Comparison of ENCODE assay signal across 8 cellular contexts in genomic region chr4:183504064-183504929, GRCh38.
DNase-seq lines count a peak whose midpoint lies in the region; ATAC-seq and TF ChIP-seq lines count a peak whose summit lies in the region.

No MANE protein-coding gene starts in this region.

- no peaks in the 10 kb centered on the region for H3K9me3 Mint-ChIP-seq in activated T-cell treated with anti-CD3 and anti-CD28 coated beads, Interleukin-2, amount 50 U/mL, for 24 hours

- H3K4me1 Mint-ChIP-seq in activated T-cell treated with anti-CD3 and anti-CD28 coated beads, Interleukin-2, amount 50 U/mL, for 24 hours (ENCODE audit: low read depth) = peaks cover 46% of the 10 kb centered on the region

- TF ChIP-seq POLR2A in erythroblast (IDR thresholded peaks at IDR 0.05; ENCODE audit: low read length) = peak; percentile 86

- no peaks in the 10 kb centered on the region for H3K27me3 Mint-ChIP-seq in activated T-cell treated with anti-CD3 and anti-CD28 coated beads, Interleukin-2, amount 50 U/mL, for 24 hours

- no peak for TF ChIP-seq EP300 in Ishikawa (IDR thresholded peaks at IDR 0.05; ENCODE audit: borderline replicate concordance)

- ATAC-seq in GM21576 (IDR thresholded peaks at IDR 0.05; ENCODE audit: unreplicated experiment) = peak; percentile 64

- H3K9ac ChIP-seq in muscle layer of colon (ENCODE audit: low read length) = peak overlapping the region; percentile 58

- no peaks in the 10 kb centered on the region for H3K9me3 ChIP-seq in muscle layer of colon (ENCODE audit: low read length)

- peak overlapping the region; percentile 96 for H3K27ac ChIP-seq in muscle layer of colon (ENCODE audit: low read depth, low read length)

- H3K4me3 Mint-ChIP-seq in activated T-cell treated with anti-CD3 and anti-CD28 coated beads, Interleukin-2, amount 50 U/mL, for 24 hours = peak overlapping the region; percentile 94

- DNase-seq in DMS153 treated with DMSO at 0.1 percent for 48 hours (lab: John Stamatoyannopoulos, UW; ENCODE audit: unreplicated experiment) = peak; percentile 94
- peak; percentile 70 for DNase-seq in OCI-M2 (lab: John Stamatoyannopoulos, UW; ENCODE audit: unreplicated experiment)
- peak; percentile 100 for DNase-seq in activated T-cell treated with anti-CD3 and anti-CD28 coated beads, Interleukin-2, amount 50 U/mL, for 24 hours
- peak; percentile 97 to 99 for DNase-seq in erythroblast (lab: John Stamatoyannopoulos, UW)
- DNase-seq in stimulated activated CD8-positive, alpha-beta memory T cell treated with anti-CD3 and anti-CD28 coated beads, Interleukin-7, amount 100 ng/mL, for 24 hours (ENCODE audit: low read depth) = peak; percentile 98

- H3K4me1 ChIP-seq in muscle layer of colon (ENCODE audit: insufficient read depth, low read length) = peaks cover 15% of the 10 kb centered on the region

- peak; percentile 37; the same call in 1 of the 2 replicates for TF ChIP-seq RAD21 in Ishikawa (IDR thresholded peaks at IDR 0.05; ENCODE audit: low read depth)

- no peaks in the 10 kb centered on the region for H3K36me3 ChIP-seq in muscle layer of colon (ENCODE audit: insufficient read depth, low read length)

- H3K27ac Mint-ChIP-seq in activated T-cell treated with anti-CD3 and anti-CD28 coated beads, Interleukin-2, amount 50 U/mL, for 24 hours = peak overlapping the region; percentile 95

- peak overlapping the region; percentile 72 to 99 for H3K4me3 ChIP-seq in muscle layer of colon (ENCODE audit: low read depth in 1 of 2, low read length in 2 of 2)

- no peaks in the 10 kb centered on the region for H3K27me3 ChIP-seq in muscle layer of colon (ENCODE audit: control insufficient read depth in 1 of 2, insufficient read depth in 2 of 2, low read length in 2 of 2)

- H3K36me3 Mint-ChIP-seq in activated T-cell treated with anti-CD3 and anti-CD28 coated beads, Interleukin-2, amount 50 U/mL, for 24 hours (ENCODE audit: low read depth) = peaks cover 8% of the 10 kb centered on the region

TF ChIP-seq in Ishikawa, 13 proteins besides CTCF, POLR2A, EP300 and RAD21:
- 0 out of 2 replicates have a peak, but pooled peaks have one; percentile 22 for TF ChIP-seq FOXM1 (IDR thresholded peaks at IDR 0.05; ENCODE audit: borderline replicate concordance, low read depth)
- no peak for TF ChIP-seq YY1 (IDR thresholded peaks at IDR 0.05; ENCODE audit: low read depth)
- peak; percentile 26; the same call in 1 of the 2 replicates for TF ChIP-seq CREB1 (IDR thresholded peaks at IDR 0.05; ENCODE audit: low read depth)
- peak; percentile 42 for TF ChIP-seq TCF12 (IDR thresholded peaks at IDR 0.05; ENCODE audit: low read depth)
- 0 out of 2 replicates have a peak, but pooled peaks have one; percentile 2 for TF ChIP-seq TEAD4 (IDR thresholded peaks at IDR 0.05)
- TF ChIP-seq, protein P1, sequence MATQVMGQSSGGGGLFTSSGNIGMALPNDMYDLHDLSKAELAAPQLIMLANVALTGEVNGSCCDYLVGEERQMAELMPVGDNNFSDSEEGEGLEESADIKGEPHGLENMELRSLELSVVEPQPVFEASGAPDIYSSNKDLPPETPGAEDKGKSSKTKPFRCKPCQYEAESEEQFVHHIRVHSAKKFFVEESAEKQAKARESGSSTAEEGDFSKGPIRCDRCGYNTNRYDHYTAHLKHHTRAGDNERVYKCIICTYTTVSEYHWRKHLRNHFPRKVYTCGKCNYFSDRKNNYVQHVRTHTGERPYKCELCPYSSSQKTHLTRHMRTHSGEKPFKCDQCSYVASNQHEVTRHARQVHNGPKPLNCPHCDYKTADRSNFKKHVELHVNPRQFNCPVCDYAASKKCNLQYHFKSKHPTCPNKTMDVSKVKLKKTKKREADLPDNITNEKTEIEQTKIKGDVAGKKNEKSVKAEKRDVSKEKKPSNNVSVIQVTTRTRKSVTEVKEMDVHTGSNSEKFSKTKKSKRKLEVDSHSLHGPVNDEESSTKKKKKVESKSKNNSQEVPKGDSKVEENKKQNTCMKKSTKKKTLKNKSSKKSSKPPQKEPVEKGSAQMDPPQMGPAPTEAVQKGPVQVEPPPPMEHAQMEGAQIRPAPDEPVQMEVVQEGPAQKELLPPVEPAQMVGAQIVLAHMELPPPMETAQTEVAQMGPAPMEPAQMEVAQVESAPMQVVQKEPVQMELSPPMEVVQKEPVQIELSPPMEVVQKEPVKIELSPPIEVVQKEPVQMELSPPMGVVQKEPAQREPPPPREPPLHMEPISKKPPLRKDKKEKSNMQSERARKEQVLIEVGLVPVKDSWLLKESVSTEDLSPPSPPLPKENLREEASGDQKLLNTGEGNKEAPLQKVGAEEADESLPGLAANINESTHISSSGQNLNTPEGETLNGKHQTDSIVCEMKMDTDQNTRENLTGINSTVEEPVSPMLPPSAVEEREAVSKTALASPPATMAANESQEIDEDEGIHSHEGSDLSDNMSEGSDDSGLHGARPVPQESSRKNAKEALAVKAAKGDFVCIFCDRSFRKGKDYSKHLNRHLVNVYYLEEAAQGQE (IDR thresholded peaks at IDR 0.05; ENCODE audit: low read depth) = no peak
- TF ChIP-seq EGR1 (IDR thresholded peaks at IDR 0.05) = peak; percentile 75
- peak; percentile 81 for TF ChIP-seq MAX (IDR thresholded peaks at IDR 0.05)
- TF ChIP-seq CEBPB (IDR thresholded peaks at IDR 0.05) = no peak

Comparison
In these comparisons a context has a peak if more than half of its experiments do, and no peak if none do; other contexts are left out.
1. Peak in every context shown above with its lines: DNase-seq, ATAC-seq, H3K4me3 ChIP-seq and H3K27ac ChIP-seq.